Comparison of ENCODE assay signal across 16 cellular contexts in genomic region chr18:1564793-1565192, GRCh38.
DNase-seq lines count a peak whose midpoint lies in the region.
"Had no signal": no experiment of that assay in that cellular context is flagged by ENCODE, and none has a peak within 500 bp of the region (broad histone marks: within the 10 kb centered on the region; RNA-seq: fewer than 3 reads in every experiment).

No MANE protein-coding gene starts in this region.

- in situ Hi-C loops in KBM-7 (cut with MboI; ENCODE audit: low pct_unique_long_range_greater_than_20kb, low sequenced_read_pairs): no loop called here

- no peaks in the 10 kb centered on the region for H3K79me1 ChIP-seq in mesendoderm (ENCODE audit: low read length)

- no peaks in the 10 kb centered on the region for H3K27me3 ChIP-seq in mesendoderm (ENCODE audit: insufficient read depth, low read length, poor library complexity)

- H2BK5ac ChIP-seq in mesendoderm (ENCODE audit: low read length): no peak overlapping the region

- no peaks in the 10 kb centered on the region for H3K79me2 ChIP-seq in mesendoderm (ENCODE audit: control insufficient read depth, insufficient read depth, low read length)

- H3K4ac ChIP-seq in mesendoderm (ENCODE audit: low read depth, low read length): no peak overlapping the region

- no peaks in the 10 kb centered on the region for H3K36me3 ChIP-seq in mesendoderm (ENCODE audit: control insufficient read depth, insufficient read depth, low read length)
- H3K36me3 ChIP-seq: HAP-1 had no signal

- H3K4me1 ChIP-seq in mesendoderm (ENCODE audit: control insufficient read depth, low read depth, low read length): no peaks in the 10 kb centered on the region
- H3K4me1 ChIP-seq: A549, HAP-1 had no signal

- H4K5ac ChIP-seq in mesendoderm (ENCODE audit: low read length): no peak overlapping the region

- H3K9ac ChIP-seq in mesendoderm (ENCODE audit: low read length): no peak overlapping the region

- no peak overlapping the region for H4K8ac ChIP-seq in mesendoderm (ENCODE audit: low read depth, low read length)

- no CpG with 5 or more reads among the region's 3 CpGs for WGBS in mesendoderm (ENCODE audit: extremely low coverage, insufficient coverage, low lambda C conversion rate)

- H3K4me3 ChIP-seq in mesendoderm (ENCODE audit: low read length): no peak overlapping the region
- H3K4me3 ChIP-seq: A549, HAP-1 had no signal

- H3K4me2 ChIP-seq in mesendoderm (ENCODE audit: low read length): no peak overlapping the region
- H3K4me2 ChIP-seq: A549 had no signal

- H2AK5ac ChIP-seq in mesendoderm (ENCODE audit: low read length): no peak overlapping the region

- no peak overlapping the region for H2BK120ac ChIP-seq in mesendoderm (ENCODE audit: low read depth, low read length)

- DNase-seq in NCI-H2171 treated with DMSO at 0.1 percent for 48 hours (lab: John Stamatoyannopoulos, UW): peak; percentile 2
- DNase-seq in NCI-H2171 (lab: John Stamatoyannopoulos, UW): no peak
- peak; percentile 2 for DNase-seq in M059J (ENCODE audit: low read depth)
- DNase-seq in mesendoderm: peak; percentile 8
- no peak for DNase-seq in KBM-7
- no peak for DNase-seq in HuH-7 (ENCODE audit: low spot score)
- no peak for DNase-seq in HCEC 1CT
- DNase-seq: 8988T; C1 segment of cervical spinal cord; Calu3; CD4-positive, alpha-beta memory T cell; COR-L47; DMS153; DND-41 had no signal

- no peak overlapping the region for H3K56ac ChIP-seq in mesendoderm (ENCODE audit: low read length)

- no peak overlapping the region for H2BK15ac ChIP-seq in mesendoderm (replicated peaks; ENCODE audit: low read depth)

- H3K27ac ChIP-seq in mesendoderm (ENCODE audit: low read depth, low read length): no peak overlapping the region
- H3K27ac ChIP-seq: A549 had no signal

- H3K18ac ChIP-seq in mesendoderm (ENCODE audit: low read length): no peak overlapping the region

- no peak overlapping the region for H3K23ac ChIP-seq in mesendoderm (ENCODE audit: low read length)

Comparison
In these comparisons a context has a peak if more than half of its experiments do, and no peak if none do; other contexts are left out.
1. DNase-seq: peak in NCI-H2171 treated with DMSO at 0.1 percent for 48 hours (single experiment), M059J (single experiment) and mesendoderm (single experiment); none in NCI-H2171 (single experiment), KBM-7 (single experiment), HuH-7 (single experiment) and HCEC 1CT (single experiment).